In the genomic region with DNA sequence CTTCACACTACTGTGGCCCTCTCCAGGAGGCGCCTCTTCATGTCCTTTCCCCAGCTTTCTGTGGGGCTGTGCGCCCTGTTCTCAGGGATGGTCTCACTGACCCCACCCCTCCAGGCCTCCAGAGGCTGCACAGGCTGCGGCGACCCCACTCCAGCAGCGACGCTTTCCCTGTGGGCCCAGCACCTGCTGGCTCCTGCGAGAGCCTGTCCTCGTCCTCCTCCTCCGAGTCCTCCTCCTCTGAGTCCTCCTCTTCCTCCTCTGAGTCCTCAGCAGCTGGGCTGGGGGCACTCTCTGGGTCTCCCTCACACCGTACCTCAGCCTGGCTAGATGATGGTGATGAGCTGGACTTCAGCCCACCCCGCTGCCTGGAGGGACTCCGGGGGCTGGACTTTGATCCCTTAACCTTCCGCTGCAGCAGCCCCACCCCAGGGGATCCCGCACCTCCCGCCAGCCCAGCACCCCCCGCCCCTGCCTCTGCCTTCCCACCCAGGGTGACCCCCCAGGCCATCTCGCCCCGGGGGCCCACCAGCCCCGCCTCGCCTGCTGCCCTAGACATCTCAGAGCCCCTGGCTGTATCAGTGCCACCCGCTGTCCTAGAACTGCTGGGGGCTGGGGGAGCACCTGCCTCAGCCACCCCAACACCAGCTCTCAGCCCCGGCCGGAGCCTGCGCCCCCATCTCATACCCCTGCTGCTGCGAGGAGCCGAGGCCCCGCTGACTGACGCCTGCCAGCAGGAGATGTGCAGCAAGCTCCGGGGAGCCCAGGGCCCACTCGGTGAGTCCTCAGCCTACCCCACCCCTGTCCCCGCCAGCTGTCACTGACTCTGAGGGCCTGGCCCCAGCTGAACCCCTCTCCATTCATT, we compare ENCODE assay signal across 29 cellular contexts. TPM values are rescaled to one million over a fixed set of nuclear protein-coding genes. Genes with fewer than 3 reads are reported as not detected.
DNase-seq lines count a peak whose midpoint lies in the region; ATAC-seq, FAIRE-seq and TF ChIP-seq lines count a peak whose summit lies in the region.
"Had no signal": no experiment of that assay in that cellular context is flagged by ENCODE, and none has a peak within 500 bp of the region (broad histone marks: within the 10 kb centered on the region; RNA-seq: fewer than 3 reads in every experiment).

No MANE protein-coding gene starts in this region.

- H3K9ac ChIP-seq in BLaER1 (no peak overlapping the region), HepG2 (ENCODE audit: insufficient read depth, low read depth, low read length) (no peak overlapping the region)
- H3K9ac ChIP-seq: GM23248, KMS-11 had no signal

- no peaks in the 10 kb centered on the region for H3K36me3 Mint-ChIP-seq in WTC11

- H3K4me3 Mint-ChIP-seq in WTC11: peak overlapping the region; percentile 65
- H3K4me3 Mint-ChIP-seq: CD4-positive, alpha-beta memory T cell; T-cell had no signal

- H3K9me3 Mint-ChIP-seq in WTC11: no peaks in the 10 kb centered on the region
- H3K9me3 Mint-ChIP-seq: T-cell had no signal

- BruUV-seq in HepG2 (replicated peaks; lab: Mats Ljungman, UMichigan): no TSS peak

- no peak for FAIRE-seq in HepG2 (lab: Jason Lieb, UNC)
- FAIRE-seq: A549, GM18507 had no signal

- in situ Hi-C loops in HepG2 (cut with HindIII; ENCODE audit: extremely low pct_ligation_motif_present, low pct_unique_long_range_greater_than_20kb): no loop called here

- TF ChIP-seq EP300 in HepG2 (IDR thresholded peaks at IDR 0.05; ENCODE audit: low read depth in 2 of 2, low read length in 2 of 2): no peak
- TF ChIP-seq EP300 in HepG2 (CRISPR knock-in tag; IDR thresholded peaks at IDR 0.05; ENCODE audit: borderline replicate concordance): no peak

- H3K36me3 ChIP-seq in BLaER1: peaks cover 69% of the 10 kb centered on the region
- H3K36me3 ChIP-seq in H7 (replicated peaks; ENCODE audit: control insufficient read depth, insufficient read depth, low read length): no peaks in the 10 kb centered on the region
- no peaks in the 10 kb centered on the region; a peak in 1 of 5 replicates for H3K36me3 ChIP-seq in HepG2 (replicated peaks in 1 of 2; ENCODE audit: control insufficient read depth in 1 of 2, insufficient read depth in 2 of 2, low read length in 2 of 2)

- H3K4me1 ChIP-seq in BLaER1 (peaks cover 39% of the 10 kb centered on the region), HepG2 (ENCODE audit: insufficient read depth, low read length) (peaks cover 40% of the 10 kb centered on the region)
- H3K4me1 ChIP-seq: A549 had no signal

- TF ChIP-seq CTCF in WTC11 (IDR thresholded peaks at IDR 0.05) (no peak), HepG2 (CRISPR knock-in tag; IDR thresholded peaks at IDR 0.05) (no peak)

- H3K4me2 ChIP-seq in BLaER1 (no peak overlapping the region), HepG2 (ENCODE audit: low read depth, low read length) (peak overlapping the region; percentile 45)
- H3K4me2 ChIP-seq: A549, KMS-11 had no signal

- H3K27me3 ChIP-seq in BLaER1 (no peaks in the 10 kb centered on the region), H7 (ENCODE audit: control insufficient read depth, insufficient read depth, low read length) (peaks cover 1% of the 10 kb centered on the region; the same call in 1 of the 2 replicates), HepG2 (ENCODE audit: control insufficient read depth in 1 of 2, insufficient read depth in 2 of 2, low read length in 2 of 2) (no peaks in the 10 kb centered on the region)

- ATAC-seq in WTC11 (no peak), HepG2 (peak; percentile 3; the same call in 2 of the 3 replicates)
- ATAC-seq: A549, T-cell had no signal

- H3K27me3 Mint-ChIP-seq in WTC11 (ENCODE audit: low read depth): no peaks in the 10 kb centered on the region
- H3K27me3 Mint-ChIP-seq: CD4-positive, alpha-beta memory T cell; T-cell had no signal

- intact Hi-C loops in HepG2 (cut with micrococcal nuclease; ENCODE audit: unreplicated experiment): no loop called here

- TF ChIP-seq RAD21 in HepG2 (CRISPR knock-in tag; IDR thresholded peaks at IDR 0.05): no peak

- H3K9me3 ChIP-seq in BLaER1: no peaks in the 10 kb centered on the region
- H3K9me3 ChIP-seq in HepG2 (ENCODE audit: low read length): no peaks in the 10 kb centered on the region
- H3K9me3 ChIP-seq: A549 had no signal

- no peak overlapping the region for H3K27ac Mint-ChIP-seq in WTC11
- H3K27ac Mint-ChIP-seq: T-cell had no signal

- peaks cover 25% of the 10 kb centered on the region for H3K4me1 Mint-ChIP-seq in WTC11
- H3K4me1 Mint-ChIP-seq: T-cell had no signal

- CTCF ChIA-PET in WTC11 (lab: Charles Lee): interaction anchor here (0.7 to 2.8 kb wide), 5 partner anchors 11 to 172 kb away, joined by 3 to 26 read pairs (median 25); partner anchors contain the start of gene HSPB6
- CTCF ChIA-PET in HepG2 (lab: Yijun Ruan, JAX; ENCODE audit: low intra/inter-chr PET ratio, low total read pairs): no interaction called here

- H4K20me1 ChIP-seq in BLaER1: peaks cover 11% of the 10 kb centered on the region; the same call in 1 of the 2 replicates
- H4K20me1 ChIP-seq in HepG2 (ENCODE audit: insufficient read depth, low read length): no peaks in the 10 kb centered on the region

- H2AFZ ChIP-seq in HepG2 (ENCODE audit: low read length): no peak overlapping the region
- H2AFZ ChIP-seq: GM23248 had no signal

- H3K4me3 ChIP-seq in BLaER1 (no peak overlapping the region), H7 (ENCODE audit: insufficient read depth, low read depth, low read length) (no peak overlapping the region), HepG2 (replicated peaks in 1 of 3; ENCODE audit: insufficient read depth in 1 of 3, low read depth in 2 of 3, low read length in 3 of 3) (peak overlapping the region in 1 of 3 experiments; percentile 43; a peak in 1 of 6 replicates)
- H3K4me3 ChIP-seq: A549, GM23248 had no signal

- no peaks in the 10 kb centered on the region for H3K79me2 ChIP-seq in HepG2 (ENCODE audit: insufficient read depth, low read length)

- POLR2A ChIA-PET in WTC11 (lab: Charles Lee) (no interaction called here), HepG2 (lab: Yijun Ruan, JAX) (interaction anchor here (1.0 to 1.5 kb wide), 3 partner anchors 39 to 46 kb away, joined by 3 to 5 read pairs (median 4); partner anchors contain the start of genes LIN37 and PSENEN)

- H3K27ac ChIP-seq in BLaER1: 0 out of 2 replicates have a peak overlapping the region, but pooled peaks have one; percentile 18
- H3K27ac ChIP-seq in HepG2 (ENCODE audit: extremely low read length, insufficient read depth, low read length): no peak overlapping the region
- H3K27ac ChIP-seq: A549, GM23248, KMS-11 had no signal

- DNase-seq in H7: peak; percentile 57
- DNase-seq in WTC11 (ENCODE audit: low spot score): no peak
- no peak for DNase-seq in HepG2 (ENCODE audit: low spot score)
- DNase-seq in activated CD4-positive, alpha-beta T cell treated with anti-CD3 and anti-CD28 coated beads, Interleukin-2, amount 50 U/mL, for 48 hours: no peak
- no peak for DNase-seq in dedifferentiated amniotic fluid mesenchymal stem cell (ENCODE audit: extremely low spot score)
- no peak for DNase-seq in NCI-H2107 (lab: John Stamatoyannopoulos, UW)
- DNase-seq: AML-193; C1 segment of cervical spinal cord; CD4-positive, alpha-beta memory T cell; COR-L47; GM23248; HCEC 1CT; MM.1S; NCI-H1417 treated with DMSO at 0.1 percent for 48 hours; NCI-H1694 treated with DMSO at 0.1 percent for 48 hours; NCI-H2081; NCI-H446 treated with DMSO at 0.1 percent for 48 hours; NCI-H526; RPMI8226; SHP77; T-cell had no signal

- WGBS in HepG2 (ENCODE audit: low lambda C conversion rate): 55% methylated on average over 21 of the region's 31 CpGs

- no peak for TF ChIP-seq POLR2A in HepG2 (IDR thresholded peaks at IDR 0.05; ENCODE audit: insufficient read depth in 1 of 2, low read depth in 2 of 2, low read length in 2 of 2)

RNA-seq across cellular contexts. Expression of gene ARHGAP33, which starts 11.2 kb away (rescaled TPM):
- 3.7 and 6.4 TPM in 2 replicates for total RNA-seq in H7 (2014; rRNA removed; shearing (Covaris generic))
- total RNA-seq in WTC11 (2021): 36.8 to 43.9 TPM (median 39.8 TPM) in 3 replicates
- 0.83 and 1.3 TPM in 2 replicates for total RNA-seq in HepG2 (2016; rRNA removed; fragmentation: Illumina TruSeq; extraction: Trizol)
- 0.10 and 0.26 TPM in 2 replicates for total RNA-seq in HepG2 (2016; cell fraction: cytosol; rRNA removed; fragmentation: Illumina TruSeq; extraction: Trizol; ENCODE audit: low read depth)
- 0.42 and 1.9 TPM in 2 replicates for total RNA-seq in HepG2 (2016; cell fraction: insoluble cytoplasmic fraction; rRNA removed; fragmentation: Illumina TruSeq; extraction: Trizol)
- 0.93 and 1.1 TPM in 2 replicates for total RNA-seq in HepG2 (2016; cell fraction: membrane; rRNA removed; fragmentation: Illumina TruSeq; extraction: Trizol)
- total RNA-seq in HepG2 (2016; cell fraction: nucleus; rRNA removed; fragmentation: Illumina TruSeq; extraction: Trizol): 6.3 and 7.2 TPM in 2 replicates
- polyA plus RNA-seq in HepG2 (2011; rRNA removed): 2.7 and 4.1 TPM in 2 replicates
- 0.65 and 1.0 TPM in 2 replicates for polyA plus RNA-seq in HepG2 (2011; cell fraction: cytosol; rRNA removed)
- polyA plus RNA-seq in HepG2 (2011; cell fraction: nucleus; rRNA removed): 63.2 and 100 TPM in 2 replicates
- polyA plus RNA-seq in HepG2 (2012): 4.6 and 10.5 TPM in 2 replicates
- 0.27 and 0.71 TPM in 2 replicates for polyA plus RNA-seq in HepG2 (2016; cell fraction: cytosol; fragmentation: Illumina TruSeq; extraction: Trizol; ENCODE audit: low read depth)
- polyA plus RNA-seq in HepG2 (2016; cell fraction: insoluble cytoplasmic fraction; fragmentation: Illumina TruSeq; extraction: Trizol; ENCODE audit: low read depth): 1.5 and 1.8 TPM in 2 replicates
- polyA plus RNA-seq in HepG2 (2016; cell fraction: membrane; fragmentation: Illumina TruSeq; extraction: Trizol; ENCODE audit: low read depth): 0.72 and 1.1 TPM in 2 replicates
- polyA plus RNA-seq in HepG2 (2016; cell fraction: nucleus; fragmentation: Illumina TruSeq; extraction: Trizol; ENCODE audit: insufficient read depth, low read depth): 16.8 and 20.7 TPM in 2 replicates
- polyA minus RNA-seq in HepG2 (2011; rRNA and poly(A)+ RNA removed; ENCODE audit: low replicate concordance): 5.6 and 6.2 TPM in 2 replicates
- polyA minus RNA-seq in HepG2 (2011; cell fraction: cytosol; rRNA and poly(A)+ RNA removed): 0.69 and 1.5 TPM in 2 replicates
- 7.0 and 11.5 TPM in 2 replicates for polyA minus RNA-seq in HepG2 (2011; cell fraction: nucleus; rRNA and poly(A)+ RNA removed)

RNA-seq across cellular contexts. Expression of gene PRODH2, which starts 26.1 kb away (rescaled TPM):
- total RNA-seq in H7 (2014; rRNA removed; shearing (Covaris generic)): not detected in 2 replicates
- total RNA-seq in WTC11 (2021): 0.14 TPM in 1 of 3 replicates, not detected in the others
- 42.0 and 86.7 TPM in 2 replicates for total RNA-seq in HepG2 (2016; rRNA removed; fragmentation: Illumina TruSeq; extraction: Trizol)
- total RNA-seq in HepG2 (2016; cell fraction: cytosol; rRNA removed; fragmentation: Illumina TruSeq; extraction: Trizol; ENCODE audit: low read depth): 11.9 and 12.2 TPM in 2 replicates
- 39.5 and 89.1 TPM in 2 replicates for total RNA-seq in HepG2 (2016; cell fraction: insoluble cytoplasmic fraction; rRNA removed; fragmentation: Illumina TruSeq; extraction: Trizol)
- 16.9 and 18.4 TPM in 2 replicates for total RNA-seq in HepG2 (2016; cell fraction: membrane; rRNA removed; fragmentation: Illumina TruSeq; extraction: Trizol)
- total RNA-seq in HepG2 (2016; cell fraction: nucleus; rRNA removed; fragmentation: Illumina TruSeq; extraction: Trizol): 80.7 and 85.7 TPM in 2 replicates
- polyA plus RNA-seq in HepG2 (2011; rRNA removed): 118 and 171 TPM in 2 replicates
- 66.0 and 85.6 TPM in 2 replicates for polyA plus RNA-seq in HepG2 (2011; cell fraction: cytosol; rRNA removed)
- polyA plus RNA-seq in HepG2 (2011; cell fraction: nucleus; rRNA removed): 867 and 973 TPM in 2 replicates
- polyA plus RNA-seq in HepG2 (2012): 82.8 and 111 TPM in 2 replicates
- polyA plus RNA-seq in HepG2 (2016; cell fraction: cytosol; fragmentation: Illumina TruSeq; extraction: Trizol; ENCODE audit: low read depth): 9.1 and 9.3 TPM in 2 replicates
- polyA plus RNA-seq in HepG2 (2016; cell fraction: insoluble cytoplasmic fraction; fragmentation: Illumina TruSeq; extraction: Trizol; ENCODE audit: low read depth): 25.7 and 31.6 TPM in 2 replicates
- 10.1 and 10.2 TPM in 2 replicates for polyA plus RNA-seq in HepG2 (2016; cell fraction: membrane; fragmentation: Illumina TruSeq; extraction: Trizol; ENCODE audit: low read depth)
- polyA plus RNA-seq in HepG2 (2016; cell fraction: nucleus; fragmentation: Illumina TruSeq; extraction: Trizol; ENCODE audit: insufficient read depth, low read depth): 177 and 194 TPM in 2 replicates
- 71.9 TPM in 1 of 2 replicates, not detected in the other for polyA minus RNA-seq in HepG2 (2011; rRNA and poly(A)+ RNA removed; ENCODE audit: low replicate concordance)
- 22.9 and 25.9 TPM in 2 replicates for polyA minus RNA-seq in HepG2 (2011; cell fraction: cytosol; rRNA and poly(A)+ RNA removed)
- polyA minus RNA-seq in HepG2 (2011; cell fraction: nucleus; rRNA and poly(A)+ RNA removed): 76.7 and 102 TPM in 2 replicates
- total RNA-seq: CD4-positive, alpha-beta memory T cell; Daoy; G401; GM23248; HT-29; SK-MEL-5; T-cell had no signal
- polyA plus RNA-seq: CD4-positive, alpha-beta memory T cell; GM23248 had no signal

RNA-seq across cellular contexts. Expression of gene PROSER3, which starts 28.6 kb away (rescaled TPM):
- 6.8 and 14.0 TPM in 2 replicates for total RNA-seq in H7 (2014; rRNA removed; shearing (Covaris generic))
- total RNA-seq in WTC11 (2021) (32.9 to 36.7 TPM (median 36.2 TPM) in 3 replicates), HepG2 (2016; rRNA removed; fragmentation: Illumina TruSeq; extraction: Trizol) (4.5 and 5.7 TPM in 2 replicates)
- 8.4 and 9.4 TPM in 2 replicates for total RNA-seq in HepG2 (2016; cell fraction: cytosol; rRNA removed; fragmentation: Illumina TruSeq; extraction: Trizol; ENCODE audit: low read depth)
- total RNA-seq in HepG2 (2016; cell fraction: insoluble cytoplasmic fraction; rRNA removed; fragmentation: Illumina TruSeq; extraction: Trizol): 2.8 and 4.2 TPM in 2 replicates
- total RNA-seq in HepG2 (2016; cell fraction: membrane; rRNA removed; fragmentation: Illumina TruSeq; extraction: Trizol): 5.5 and 6.0 TPM in 2 replicates
- total RNA-seq in HepG2 (2016; cell fraction: nucleus; rRNA removed; fragmentation: Illumina TruSeq; extraction: Trizol): 6.6 and 8.4 TPM in 2 replicates
- polyA plus RNA-seq in HepG2 (2011; rRNA removed): 5.1 and 6.2 TPM in 2 replicates
- polyA plus RNA-seq in HepG2 (2011; cell fraction: cytosol; rRNA removed): 2.4 and 2.9 TPM in 2 replicates
- 18.4 and 27.0 TPM in 2 replicates for polyA plus RNA-seq in HepG2 (2011; cell fraction: nucleus; rRNA removed)
- 2.9 and 5.0 TPM in 2 replicates for polyA plus RNA-seq in HepG2 (2012)
- 0.45 and 0.49 TPM in 2 replicates for polyA plus RNA-seq in HepG2 (2016; cell fraction: cytosol; fragmentation: Illumina TruSeq; extraction: Trizol; ENCODE audit: low read depth)
- 4.1 and 6.3 TPM in 2 replicates for polyA plus RNA-seq in HepG2 (2016; cell fraction: insoluble cytoplasmic fraction; fragmentation: Illumina TruSeq; extraction: Trizol; ENCODE audit: low read depth)
- 1.7 and 2.6 TPM in 2 replicates for polyA plus RNA-seq in HepG2 (2016; cell fraction: membrane; fragmentation: Illumina TruSeq; extraction: Trizol; ENCODE audit: low read depth)
- 17.5 and 26.7 TPM in 2 replicates for polyA plus RNA-seq in HepG2 (2016; cell fraction: nucleus; fragmentation: Illumina TruSeq; extraction: Trizol; ENCODE audit: insufficient read depth, low read depth)
- polyA minus RNA-seq in HepG2 (2011; rRNA and poly(A)+ RNA removed; ENCODE audit: low replicate concordance): 15.2 and 33.7 TPM in 2 replicates
- 4.2 and 8.4 TPM in 2 replicates for polyA minus RNA-seq in HepG2 (2011; cell fraction: cytosol; rRNA and poly(A)+ RNA removed)
- polyA minus RNA-seq in HepG2 (2011; cell fraction: nucleus; rRNA and poly(A)+ RNA removed): 6.1 and 9.4 TPM in 2 replicates

RNA-seq across cellular contexts. Expression of gene HSPB6, which starts 29.7 kb away (rescaled TPM):
- 0.48 and 1.4 TPM in 2 replicates for total RNA-seq in H7 (2014; rRNA removed; shearing (Covaris generic))
- total RNA-seq in WTC11 (2021): 1.4 to 2.5 TPM (median 1.7 TPM) in 3 replicates
- total RNA-seq in HepG2 (2016; rRNA removed; fragmentation: Illumina TruSeq; extraction: Trizol): not detected in 2 replicates
- total RNA-seq in HepG2 (2016; cell fraction: cytosol; rRNA removed; fragmentation: Illumina TruSeq; extraction: Trizol; ENCODE audit: low read depth): not detected in 2 replicates
- total RNA-seq in HepG2 (2016; cell fraction: insoluble cytoplasmic fraction; rRNA removed; fragmentation: Illumina TruSeq; extraction: Trizol): 0.06 TPM in 1 of 2 replicates, not detected in the other
- not detected in 2 replicates for total RNA-seq in HepG2 (2016; cell fraction: membrane; rRNA removed; fragmentation: Illumina TruSeq; extraction: Trizol)
- not detected in 2 replicates for total RNA-seq in HepG2 (2016; cell fraction: nucleus; rRNA removed; fragmentation: Illumina TruSeq; extraction: Trizol)
- 0.08 and 0.18 TPM in 2 replicates for polyA plus RNA-seq in HepG2 (2011; rRNA removed)
- 0.04 and 0.08 TPM in 2 replicates for polyA plus RNA-seq in HepG2 (2011; cell fraction: cytosol; rRNA removed)
- 0.32 and 0.47 TPM in 2 replicates for polyA plus RNA-seq in HepG2 (2011; cell fraction: nucleus; rRNA removed)
- polyA plus RNA-seq in HepG2 (2012): 0.28 and 0.45 TPM in 2 replicates
- polyA plus RNA-seq in HepG2 (2016; cell fraction: cytosol; fragmentation: Illumina TruSeq; extraction: Trizol; ENCODE audit: low read depth): 0.11 and 0.14 TPM in 2 replicates
- 0.26 and 0.27 TPM in 2 replicates for polyA plus RNA-seq in HepG2 (2016; cell fraction: insoluble cytoplasmic fraction; fragmentation: Illumina TruSeq; extraction: Trizol; ENCODE audit: low read depth)
- polyA plus RNA-seq in HepG2 (2016; cell fraction: membrane; fragmentation: Illumina TruSeq; extraction: Trizol; ENCODE audit: low read depth): 0.19 and 0.41 TPM in 2 replicates
- 0.32 and 0.79 TPM in 2 replicates for polyA plus RNA-seq in HepG2 (2016; cell fraction: nucleus; fragmentation: Illumina TruSeq; extraction: Trizol; ENCODE audit: insufficient read depth, low read depth)
- 0.48 and 0.77 TPM in 2 replicates for polyA minus RNA-seq in HepG2 (2011; rRNA and poly(A)+ RNA removed; ENCODE audit: low replicate concordance)
- not detected in 2 replicates for polyA minus RNA-seq in HepG2 (2011; cell fraction: cytosol; rRNA and poly(A)+ RNA removed)
- 0.25 TPM in 1 of 2 replicates, not detected in the other for polyA minus RNA-seq in HepG2 (2011; cell fraction: nucleus; rRNA and poly(A)+ RNA removed)
- total RNA-seq: CD4-positive, alpha-beta memory T cell; G401; HT-29; SK-MEL-5 had no signal
- polyA plus RNA-seq: CD4-positive, alpha-beta memory T cell had no signal

RNA-seq across cellular contexts. Expression of gene LIN37, which starts 38.2 kb away (rescaled TPM):
- 5.0 and 17.2 TPM in 2 replicates for total RNA-seq in H7 (2014; rRNA removed; shearing (Covaris generic))
- total RNA-seq in WTC11 (2021) (4.7 to 6.4 TPM (median 5.6 TPM) in 3 replicates), HepG2 (2016; rRNA removed; fragmentation: Illumina TruSeq; extraction: Trizol) (3.5 and 6.3 TPM in 2 replicates)
- total RNA-seq in HepG2 (2016; cell fraction: cytosol; rRNA removed; fragmentation: Illumina TruSeq; extraction: Trizol; ENCODE audit: low read depth): 8.4 and 12.8 TPM in 2 replicates
- 4.5 and 7.1 TPM in 2 replicates for total RNA-seq in HepG2 (2016; cell fraction: insoluble cytoplasmic fraction; rRNA removed; fragmentation: Illumina TruSeq; extraction: Trizol)
- total RNA-seq in HepG2 (2016; cell fraction: membrane; rRNA removed; fragmentation: Illumina TruSeq; extraction: Trizol): 4.8 and 6.4 TPM in 2 replicates
- 10.4 and 11.7 TPM in 2 replicates for total RNA-seq in HepG2 (2016; cell fraction: nucleus; rRNA removed; fragmentation: Illumina TruSeq; extraction: Trizol)
- polyA plus RNA-seq in HepG2 (2011; rRNA removed): 8.7 and 8.9 TPM in 2 replicates
- 6.2 and 9.3 TPM in 2 replicates for polyA plus RNA-seq in HepG2 (2011; cell fraction: cytosol; rRNA removed)
- 53.4 and 56.4 TPM in 2 replicates for polyA plus RNA-seq in HepG2 (2011; cell fraction: nucleus; rRNA removed)
- polyA plus RNA-seq in HepG2 (2012): 7.0 and 8.2 TPM in 2 replicates
- 5.5 and 6.3 TPM in 2 replicates for polyA plus RNA-seq in HepG2 (2016; cell fraction: cytosol; fragmentation: Illumina TruSeq; extraction: Trizol; ENCODE audit: low read depth)
- 3.9 and 5.2 TPM in 2 replicates for polyA plus RNA-seq in HepG2 (2016; cell fraction: insoluble cytoplasmic fraction; fragmentation: Illumina TruSeq; extraction: Trizol; ENCODE audit: low read depth)
- polyA plus RNA-seq in HepG2 (2016; cell fraction: membrane; fragmentation: Illumina TruSeq; extraction: Trizol; ENCODE audit: low read depth): 3.8 and 4.3 TPM in 2 replicates
- 28.1 and 34.8 TPM in 2 replicates for polyA plus RNA-seq in HepG2 (2016; cell fraction: nucleus; fragmentation: Illumina TruSeq; extraction: Trizol; ENCODE audit: insufficient read depth, low read depth)
- polyA minus RNA-seq in HepG2 (2011; rRNA and poly(A)+ RNA removed; ENCODE audit: low replicate concordance): 4.0 and 8.3 TPM in 2 replicates
- 3.4 and 3.9 TPM in 2 replicates for polyA minus RNA-seq in HepG2 (2011; cell fraction: cytosol; rRNA and poly(A)+ RNA removed)
- 16.9 and 22.6 TPM in 2 replicates for polyA minus RNA-seq in HepG2 (2011; cell fraction: nucleus; rRNA and poly(A)+ RNA removed)

Comparison
In these comparisons a context has a peak if more than half of its experiments do, and no peak if none do; other contexts are left out.
1. RNA of gene PRODH2, which starts 26.1 kb away (total RNA-seq): 11.9 to 89.1 TPM in HepG2; 0.14 TPM in WTC11 and not detected in H7; every median in the first group is over 10 times any median in the second.